16 cellular contexts compared by ENCODE assay signal in the genomic region with DNA sequence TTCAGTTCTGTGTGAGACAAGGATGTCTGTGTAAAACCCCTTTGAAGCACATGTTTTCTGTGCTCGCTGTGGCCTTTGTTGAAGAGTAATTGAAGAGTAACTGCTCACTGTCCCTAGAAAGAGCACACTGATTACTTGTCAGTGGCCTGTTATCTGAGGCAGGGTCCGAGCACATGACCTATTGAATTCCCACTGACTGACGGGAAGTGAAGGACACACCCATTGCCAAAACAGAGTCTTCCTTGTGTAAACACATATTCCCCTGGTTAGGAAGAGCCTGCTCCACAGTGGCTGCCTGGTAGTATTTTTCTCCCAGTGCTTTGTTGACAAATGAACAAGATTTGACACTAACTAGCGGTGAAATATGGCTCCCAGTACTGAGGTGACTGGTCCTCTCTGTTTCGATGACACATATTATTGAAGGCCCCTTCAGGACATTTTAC.
A peak's percentile ranks its signal among the peaks of the same experiment; 100 is the strongest.
DNase-seq lines count a peak whose midpoint lies in the region; ATAC-seq and TF ChIP-seq lines count a peak whose summit lies in the region.
"Had no signal": no experiment of that assay in that cellular context is flagged by ENCODE, and none has a peak within 500 bp of the region (broad histone marks: within the 10 kb centered on the region; RNA-seq: fewer than 3 reads in every experiment).

No MANE protein-coding gene starts in this region.

- TF ChIP-seq CTCF in nephron (IDR thresholded peaks at IDR 0.05; ENCODE audit: unreplicated experiment in 3 of 3), result no peak

- intact Hi-C loops in Right ventricle myocardium superior (cut with DNase I), result no loop called here

- no peaks in the 10 kb centered on the region for H3K9me3 Mint-ChIP-seq in activated T-helper 17 cell treated with anti-CD3 and anti-CD28 coated beads, Interleukin-2, amount 50 U/mL, for 72 hours
- no peaks in the 10 kb centered on the region for H3K9me3 Mint-ChIP-seq in nephron
- H3K9me3 Mint-ChIP-seq: activated naive CD8-positive, alpha-beta T cell treated with anti-CD3 and anti-CD28 coated beads, Interleukin-2, amount 10 ng/mL, durations not matched to agents 7 days and 5 days; activated T-cell treated with anti-CD3 and anti-CD28 coated beads, Interleukin-2, amount 50 U/mL, for 4 hours had no signal

- H3K4me3 Mint-ChIP-seq in activated T-helper 17 cell treated with anti-CD3 and anti-CD28 coated beads, Interleukin-2, amount 50 U/mL, for 72 hours, result no peak overlapping the region
- no peak overlapping the region for H3K4me3 Mint-ChIP-seq in nephron
- H3K4me3 Mint-ChIP-seq: activated naive CD8-positive, alpha-beta T cell treated with anti-CD3 and anti-CD28 coated beads, Interleukin-2, amount 10 ng/mL, durations not matched to agents 7 days and 5 days; activated T-cell treated with anti-CD3 and anti-CD28 coated beads, Interleukin-2, amount 50 U/mL, for 4 hours had no signal

- ATAC-seq in GM18502 (IDR thresholded peaks at IDR 0.05; ENCODE audit: poor library complexity, unreplicated experiment), result peak; percentile 74
- ATAC-seq in HG02798 (IDR thresholded peaks at IDR 0.05; ENCODE audit: poor library complexity, unreplicated experiment), result peak; percentile 36
- peak; percentile 19 for ATAC-seq in activated T-helper 17 cell treated with anti-CD3 and anti-CD28 coated beads, Interleukin-2, amount 50 U/mL, for 72 hours (replicated peaks)
- ATAC-seq in Right ventricle myocardium superior (ENCODE audit: poor library complexity), result no peak
- ATAC-seq: activated T-cell treated with anti-CD3 and anti-CD28 coated beads, Interleukin-2, amount 50 U/mL, for 4 hours had no signal

- DNase-seq in NCI-H1694 (lab: John Stamatoyannopoulos, UW) (no peak), Right ventricle myocardium superior (no peak), GM19238 (ENCODE audit: insufficient read length, low spot score) (no peak)
- DNase-seq in stimulated activated CD4-positive, alpha-beta T cell treated with anti-CD3 and anti-CD28 coated beads, Interleukin-12 subunit alpha, Interleukin-12 subunit beta, amount 100 ng/mL, for 4 hours, result no peak
- DNase-seq: activated CD4-positive, alpha-beta T cell treated with anti-CD3 and anti-CD28 coated beads, Interleukin-2, amount 50 U/mL, for 48 hours; activated naive CD8-positive, alpha-beta T cell treated with anti-CD3 and anti-CD28 coated beads, Interleukin-2, amount 10 ng/mL, durations not matched to agents 7 days and 5 days; activated T-cell treated with anti-CD3 and anti-CD28 coated beads, Interleukin-2, amount 50 U/mL, for 4 hours; effector CD8-positive, alpha-beta T cell; HCEC 1CT; NCI-H1092 treated with DMSO at 0.1 percent for 48 hours; SK-N-SH; stimulated activated CD4-positive, alpha-beta T cell treated with anti-CD3 and anti-CD28 coated beads, Interleukin-15, amount 100 ng/mL, for 24 hours had no signal

- H3K36me3 Mint-ChIP-seq in activated T-helper 17 cell treated with anti-CD3 and anti-CD28 coated beads, Interleukin-2, amount 50 U/mL, for 72 hours (ENCODE audit: low read depth), result no peaks in the 10 kb centered on the region
- H3K36me3 Mint-ChIP-seq in nephron (ENCODE audit: low read depth), result no peaks in the 10 kb centered on the region
- H3K36me3 Mint-ChIP-seq: activated naive CD8-positive, alpha-beta T cell treated with anti-CD3 and anti-CD28 coated beads, Interleukin-2, amount 10 ng/mL, durations not matched to agents 7 days and 5 days had no signal

- H3K27me3 Mint-ChIP-seq in activated T-helper 17 cell treated with anti-CD3 and anti-CD28 coated beads, Interleukin-2, amount 50 U/mL, for 72 hours, result peaks cover 8% of the 10 kb centered on the region
- no peaks in the 10 kb centered on the region for H3K27me3 Mint-ChIP-seq in nephron (ENCODE audit: low read depth)

- no peaks in the 10 kb centered on the region for H3K4me1 Mint-ChIP-seq in activated T-helper 17 cell treated with anti-CD3 and anti-CD28 coated beads, Interleukin-2, amount 50 U/mL, for 72 hours
- H3K4me1 Mint-ChIP-seq in nephron, result peaks cover 43% of the 10 kb centered on the region
- H3K4me1 Mint-ChIP-seq: activated naive CD8-positive, alpha-beta T cell treated with anti-CD3 and anti-CD28 coated beads, Interleukin-2, amount 10 ng/mL, durations not matched to agents 7 days and 5 days had no signal

- no peak overlapping the region for H3K27ac Mint-ChIP-seq in activated T-helper 17 cell treated with anti-CD3 and anti-CD28 coated beads, Interleukin-2, amount 50 U/mL, for 72 hours
- peak overlapping the region in 2 of 3 experiments; percentile 33 to 58 for H3K27ac Mint-ChIP-seq in nephron
- H3K27ac Mint-ChIP-seq: activated naive CD8-positive, alpha-beta T cell treated with anti-CD3 and anti-CD28 coated beads, Interleukin-2, amount 10 ng/mL, durations not matched to agents 7 days and 5 days had no signal
